Comparison of ENCODE assay signal across 8 cellular contexts in genomic region chr6:37222125-37222967, GRCh38. TPM values are rescaled to one million over a fixed set of nuclear protein-coding genes. Genes with fewer than 3 reads are reported as not detected.
DNase-seq lines count a peak whose midpoint lies in the region; ATAC-seq and TF ChIP-seq lines count a peak whose summit lies in the region.

No MANE protein-coding gene starts in this region.

- TF ChIP-seq POLR2A in right lobe of liver (IDR thresholded peaks at IDR 0.05) = peak; percentile 48

- peaks cover 15% of the 10 kb centered on the region for H3K4me1 Mint-ChIP-seq in activated CD4-positive, alpha-beta T cell treated with anti-CD3 and anti-CD28 coated beads for 36 hours

- CTCF ChIA-PET in BJ (lab: Yijun Ruan, JAX) = interaction anchor here (0.6 to 1.5 kb wide), 7 partner anchors 9 to 464 kb away, joined by 3 to 6 read pairs (median 3); no protein-coding TSS in a partner anchor
- CTCF ChIA-PET in activated CD4-positive, alpha-beta T cell treated with anti-CD3 and anti-CD28 coated beads for 36 hours (lab: Charles Lee) = interaction anchor here (0.6 to 2.2 kb wide), 10 partner anchors 9 to 464 kb away, joined by 3 to 10 read pairs (median 4); no protein-coding TSS in a partner anchor

- H3K27me3 ChIP-seq in BJ (ENCODE audit: control insufficient read depth, insufficient read depth, low read length) (no peaks in the 10 kb centered on the region), right lobe of liver (no peaks in the 10 kb centered on the region)

- TF ChIP-seq CTCF in BJ (IDR thresholded peaks at IDR 0.05; ENCODE audit: insufficient read depth, low read depth, low read length) (no peak), right lobe of liver (IDR thresholded peaks at IDR 0.05) (peak in 2 of 4 donors; percentile 7 to 13)

- no peaks in the 10 kb centered on the region for H3K9me3 Mint-ChIP-seq in activated CD4-positive, alpha-beta T cell treated with anti-CD3 and anti-CD28 coated beads for 36 hours (ENCODE audit: low read depth)

- WGBS in right lobe of liver (ENCODE audit: insufficient coverage, low coverage, low lambda C conversion rate, missing lambda C conversion rate) = 0% methylated on average over 8 of the region's 39 CpGs

- no peaks in the 10 kb centered on the region for H3K27me3 Mint-ChIP-seq in activated CD4-positive, alpha-beta T cell treated with anti-CD3 and anti-CD28 coated beads for 36 hours

- peak overlapping the region; percentile 67 for H3K4me3 Mint-ChIP-seq in activated CD4-positive, alpha-beta T cell treated with anti-CD3 and anti-CD28 coated beads for 36 hours

- intact Hi-C loops in activated CD4-positive, alpha-beta T cell treated with anti-CD3 and anti-CD28 coated beads for 36 hours (cut with DNase I, micrococcal nuclease) = loop anchor here (1.0 to 5.0 kb wide), 3 partner anchors 18 to 35 kb away; partner anchors contain the start of genes TBC1D22B (in 2 of the 2) and TMEM217 (in 1 of the 2)
- intact Hi-C loops in right lobe of liver (cut with DNase I) = no loop called here

- DNase-seq in BJ (ENCODE audit: low read depth) (peak; percentile 38), GM19240 (ENCODE audit: insufficient read length, low spot score) (peak; percentile 80), NCI-H524 (lab: John Stamatoyannopoulos, UW) (peak; percentile 85 to 95), ecto neural progenitor cell (ENCODE audit: low spot score) (peak; percentile 90), right lobe of liver (peak; percentile 89 to 93 (median 91))
- DNase-seq in activated CD4-positive, alpha-beta T cell treated with anti-CD3 and anti-CD28 coated beads for 36 hours = peak; percentile 89
- peak; percentile 70 for DNase-seq in stimulated activated CD4-positive, alpha-beta T cell treated with anti-CD3 and anti-CD28 coated beads, Interleukin-4, amount 100 ng/mL, for 24 hours

- no peaks in the 10 kb centered on the region for H3K36me3 Mint-ChIP-seq in activated CD4-positive, alpha-beta T cell treated with anti-CD3 and anti-CD28 coated beads for 36 hours (ENCODE audit: low read depth)

- H3K27ac Mint-ChIP-seq in activated CD4-positive, alpha-beta T cell treated with anti-CD3 and anti-CD28 coated beads for 36 hours = peak overlapping the region; percentile 63

- no peaks in the 10 kb centered on the region for H3K9me3 ChIP-seq in right lobe of liver

- H3K36me3 ChIP-seq in BJ (ENCODE audit: control insufficient read depth, insufficient read depth, low read length) = no peaks in the 10 kb centered on the region
- H3K36me3 ChIP-seq in right lobe of liver = no peaks in the 10 kb centered on the region

- ATAC-seq in HG03432 (IDR thresholded peaks at IDR 0.05; ENCODE audit: unreplicated experiment) = peak; percentile 93
- ATAC-seq in activated CD4-positive, alpha-beta T cell treated with anti-CD3 and anti-CD28 coated beads for 36 hours = peak; percentile 99
- ATAC-seq in right lobe of liver = peak; percentile 95 to 98 (median 96)

- peak overlapping the region in 1 of 3 donors; percentile 43 for H3K27ac ChIP-seq in right lobe of liver

- H3K4me3 ChIP-seq in BJ (ENCODE audit: low read depth, low read length) (peak overlapping the region; percentile 55), right lobe of liver (peak overlapping the region; percentile 61 to 72 (median 66))

- POLR2A ChIA-PET in BJ (lab: Charles Lee) = no interaction called here
- POLR2A ChIA-PET in activated CD4-positive, alpha-beta T cell treated with anti-CD3 and anti-CD28 coated beads for 36 hours (lab: Charles Lee) = interaction anchor here (0.6 kb wide), 1 partner anchor 750 kb away, joined by 8 read pairs; no protein-coding TSS in a partner anchor

- peaks cover 0 to 4% (median 2%) of the 10 kb centered on the region in 4 donors for H3K4me1 ChIP-seq in right lobe of liver

RNA-seq across cellular contexts. Expression of gene TBC1D22B, which starts 35.2 kb away (rescaled TPM):
- polyA plus RNA-seq in BJ (2011; rRNA removed) = 4.4 and 5.5 TPM in 2 replicates
- 3.9 and 4.1 TPM in 2 replicates for polyA minus RNA-seq in BJ (2011; rRNA and poly(A)+ RNA removed)
- 10 to 100 TPM; 14.9 to 17.0 TPM for total RNA-seq in activated CD4-positive, alpha-beta T cell treated with anti-CD3 and anti-CD28 coated beads for 36 hours
- 1 to 10 TPM; 1.3 to 4.0 (median 2.8) TPM for total RNA-seq in right lobe of liver

RNA-seq across cellular contexts. Expression of gene TMEM217, which starts 35.6 kb away (rescaled TPM):
- 2.3 and 3.1 TPM in 2 replicates for polyA plus RNA-seq in BJ (2011; rRNA removed)
- polyA minus RNA-seq in BJ (2011; rRNA and poly(A)+ RNA removed) = 1.5 and 2.4 TPM in 2 replicates
- 1 to 10 TPM; 2.5 TPM for total RNA-seq in activated CD4-positive, alpha-beta T cell treated with anti-CD3 and anti-CD28 coated beads for 36 hours
- total RNA-seq in right lobe of liver = 1 to 10 TPM in 2 of 6 experiments, under 1 TPM in 3, not detected in 1; 0.15 to 5.2 (median 0.92) TPM

RNA-seq across cellular contexts. Expression of gene PIM1, which starts 52.4 kb away (rescaled TPM):
- polyA plus RNA-seq in BJ (2011; rRNA removed) = 13.9 and 20.7 TPM in 2 replicates
- 19.3 and 23.8 TPM in 2 replicates for polyA minus RNA-seq in BJ (2011; rRNA and poly(A)+ RNA removed)
- total RNA-seq in activated CD4-positive, alpha-beta T cell treated with anti-CD3 and anti-CD28 coated beads for 36 hours = 100 to 1,000 TPM; 137 to 163 TPM
- 10 to 100 TPM in 5 of 6 experiments, 1 to 10 TPM in 1; 5.1 to 45.2 (median 13.0) TPM for total RNA-seq in right lobe of liver

Comparison
In these comparisons a context has a peak if more than half of its experiments do, and no peak if none do; other contexts are left out.
1. DNase-seq: peak in every context shown above with its lines; median percentile 91 in right lobe of liver; 90 in NCI-H524; 90 in ecto neural progenitor cell; 89 in activated CD4-positive, alpha-beta T cell treated with anti-CD3 and anti-CD28 coated beads for 36 hours; 80 in GM19240; 70 in stimulated activated CD4-positive, alpha-beta T cell treated with anti-CD3 and anti-CD28 coated beads, Interleukin-4, amount 100 ng/mL, for 24 hours; 38 in BJ.
2. intact Hi-C loops: an anchor here in activated CD4-positive, alpha-beta T cell treated with anti-CD3 and anti-CD28 coated beads for 36 hours (1.0 to 5.0 kb wide); none called in right lobe of liver.